10 cellular contexts compared by ENCODE assay signal in genomic region chr15:91694131-91694828, GRCh38.
A peak's percentile ranks its signal among the peaks of the same experiment; 100 is the strongest.
DNase-seq lines count a peak whose midpoint lies in the region; ATAC-seq, FAIRE-seq and TF ChIP-seq lines count a peak whose summit lies in the region.
"Had no signal": no experiment of that assay in that cellular context is flagged by ENCODE, and none has a peak within 500 bp of the region (broad histone marks: within the 10 kb centered on the region; RNA-seq: fewer than 3 reads in every experiment).

No MANE protein-coding gene starts in this region.

- H3K36me3 ChIP-seq in breast epithelium (no peaks in the 10 kb centered on the region), HepG2 (replicated peaks in 1 of 2; ENCODE audit: control insufficient read depth in 1 of 2, insufficient read depth in 2 of 2, low read length in 2 of 2) (no peaks in the 10 kb centered on the region)

- H3K4me3 ChIP-seq in breast epithelium, result peak overlapping the region; percentile 19 to 59 (median 40)
- H3K4me3 ChIP-seq in HepG2 (replicated peaks in 1 of 3; ENCODE audit: insufficient read depth in 1 of 3, low read depth in 2 of 3, low read length in 3 of 3), result no peak overlapping the region

- TF ChIP-seq RAD21 in HepG2 (CRISPR knock-in tag; IDR thresholded peaks at IDR 0.05), result no peak

- peaks cover 0 to 6% of the 10 kb centered on the region in 2 donors for H3K4me1 ChIP-seq in breast epithelium
- peaks cover 11% of the 10 kb centered on the region for H3K4me1 ChIP-seq in HepG2 (ENCODE audit: insufficient read depth, low read length)

- H3K4me1 Mint-ChIP-seq in glutamatergic neuron (ENCODE audit: low read depth, unreplicated experiment), result no peaks in the 10 kb centered on the region
- H3K4me1 Mint-ChIP-seq: H9 had no signal

- no peak for TF ChIP-seq POLR2A in breast epithelium (IDR thresholded peaks at IDR 0.05)
- no peak for TF ChIP-seq POLR2A in HepG2 (IDR thresholded peaks at IDR 0.05; ENCODE audit: insufficient read depth in 1 of 2, low read depth in 2 of 2, low read length in 2 of 2)

- no peak overlapping the region for H3K27ac Mint-ChIP-seq in glutamatergic neuron (ENCODE audit: unreplicated experiment)
- H3K27ac Mint-ChIP-seq: H9 had no signal

- peak overlapping the region; percentile 54; the same call in 1 of the 2 replicates for H3K4me2 ChIP-seq in HepG2 (ENCODE audit: low read depth, low read length)

- no peaks in the 10 kb centered on the region for H3K27me3 Mint-ChIP-seq in glutamatergic neuron (ENCODE audit: unreplicated experiment)

- 46% methylated on average over 10 of the region's 11 CpGs for WGBS in HepG2 (ENCODE audit: low lambda C conversion rate)

- POLR2A ChIA-PET in HepG2 (lab: Yijun Ruan, JAX), result no interaction called here

- no peak for FAIRE-seq in HepG2 (lab: Jason Lieb, UNC)

- no peaks in the 10 kb centered on the region for H4K20me1 ChIP-seq in HepG2 (ENCODE audit: insufficient read depth, low read length)

- H3K27me3 ChIP-seq in breast epithelium (no peaks in the 10 kb centered on the region), HepG2 (ENCODE audit: control insufficient read depth in 1 of 2, insufficient read depth in 2 of 2, low read length in 2 of 2) (peaks cover 0 to 17% of the 10 kb centered on the region in 2 experiments; a peak in 2 of 5 replicates)

- DNase-seq in H4 (ENCODE audit: low spot score) (peak; percentile 10), breast epithelium (ENCODE audit: low spot score in 2 of 2) (peak in 1 of 2 donors; percentile 32), HepG2 (ENCODE audit: low spot score) (no peak), stromal cell of bone marrow (ENCODE audit: low read depth) (peak; percentile 77), glutamatergic neuron (no peak)
- DNase-seq in activated CD4-positive, CD25-positive, alpha-beta regulatory T cell (lab: John Stamatoyannopoulos, UW), result no peak
- DNase-seq: H9, KG1 had no signal

- H3K4me3 Mint-ChIP-seq in glutamatergic neuron (ENCODE audit: unreplicated experiment), result no peak overlapping the region
- H3K4me3 Mint-ChIP-seq: H9 had no signal

- peak overlapping the region; percentile 97 to 98 for H3K27ac ChIP-seq in breast epithelium
- no peak overlapping the region for H3K27ac ChIP-seq in HepG2 (ENCODE audit: extremely low read length, insufficient read depth, low read length)

- TF ChIP-seq CTCF in breast epithelium (IDR thresholded peaks at IDR 0.05), result no peak
- no peak for TF ChIP-seq CTCF in HepG2 (CRISPR knock-in tag; IDR thresholded peaks at IDR 0.05)
- no peak for TF ChIP-seq CTCF in glutamatergic neuron (IDR thresholded peaks at IDR 0.05; ENCODE audit: partially characterized antibody, unreplicated experiment)

- H2AFZ ChIP-seq in HepG2 (ENCODE audit: low read length), result no peak overlapping the region

- BruUV-seq in HepG2 (replicated peaks; lab: Mats Ljungman, UMichigan), result no TSS peak

- H3K9me3 ChIP-seq in breast epithelium, result no peaks in the 10 kb centered on the region
- H3K9me3 ChIP-seq in HepG2 (ENCODE audit: low read length), result no peaks in the 10 kb centered on the region

- in situ Hi-C loops in HepG2 (cut with HindIII; ENCODE audit: extremely low pct_ligation_motif_present, low pct_unique_long_range_greater_than_20kb), result no loop called here

- H3K9me3 Mint-ChIP-seq in glutamatergic neuron (ENCODE audit: unreplicated experiment), result no peaks in the 10 kb centered on the region
- H3K9me3 Mint-ChIP-seq: H9 had no signal

- CTCF ChIA-PET in HepG2 (lab: Yijun Ruan, JAX; ENCODE audit: low intra/inter-chr PET ratio, low total read pairs), result no interaction called here

- no peak overlapping the region for H3K9ac ChIP-seq in HepG2 (ENCODE audit: insufficient read depth, low read depth, low read length)

- ATAC-seq in HepG2, result peak; percentile 58
- ATAC-seq in GM21619 (IDR thresholded peaks at IDR 0.05; ENCODE audit: unreplicated experiment), result no peak
- ATAC-seq in GM19397 (IDR thresholded peaks at IDR 0.05; ENCODE audit: unreplicated experiment), result no peak

- H3K36me3 Mint-ChIP-seq in glutamatergic neuron (ENCODE audit: unreplicated experiment), result no peaks in the 10 kb centered on the region

- intact Hi-C loops in breast epithelium (cut with DNase I; ENCODE audit: low total_unique reads) (no loop called here), HepG2 (cut with micrococcal nuclease; ENCODE audit: unreplicated experiment) (no loop called here)

- no peaks in the 10 kb centered on the region for H3K79me2 ChIP-seq in HepG2 (ENCODE audit: insufficient read depth, low read length)

- TF ChIP-seq EP300 in HepG2 (IDR thresholded peaks at IDR 0.05; ENCODE audit: low read depth in 2 of 2, low read length in 2 of 2), result no peak
- no peak for TF ChIP-seq EP300 in HepG2 (CRISPR knock-in tag; IDR thresholded peaks at IDR 0.05; ENCODE audit: borderline replicate concordance)

TF ChIP-seq in HepG2, 621 proteins besides CTCF, POLR2A, EP300 and RAD21:
- TF ChIP-seq SNAPC4 (CRISPR knock-in tag; IDR thresholded peaks at IDR 0.05), result no peak
- peak; percentile 32; the same call in 1 of the 2 replicates for TF ChIP-seq ATF7 (IDR thresholded peaks at IDR 0.05)
- no peak for TF ChIP-seq ATF7 (CRISPR knock-in tag; IDR thresholded peaks at IDR 0.05)
- TF ChIP-seq ZNF207 (IDR thresholded peaks at IDR 0.05; ENCODE audit: borderline replicate concordance), result no peak
- TF ChIP-seq KLF6 (CRISPR knock-in tag; IDR thresholded peaks at IDR 0.05), result no peak
- peak; percentile 47; the same call in 1 of the 2 replicates for TF ChIP-seq RFX1 (IDR thresholded peaks at IDR 0.05)

Comparison
In these comparisons a context has a peak if more than half of its experiments do, and no peak if none do; other contexts are left out.
1. DNase-seq: peak in H4 (single experiment) and stromal cell of bone marrow (single experiment); none in HepG2 (single experiment), glutamatergic neuron (single experiment) and activated CD4-positive, CD25-positive, alpha-beta regulatory T cell (0 of 4).
2. H3K4me3 ChIP-seq: peak in breast epithelium (3 of 3); none in HepG2 (0 of 3).